Comparison of ENCODE assay signal across 1 cellular context in the genomic region with DNA sequence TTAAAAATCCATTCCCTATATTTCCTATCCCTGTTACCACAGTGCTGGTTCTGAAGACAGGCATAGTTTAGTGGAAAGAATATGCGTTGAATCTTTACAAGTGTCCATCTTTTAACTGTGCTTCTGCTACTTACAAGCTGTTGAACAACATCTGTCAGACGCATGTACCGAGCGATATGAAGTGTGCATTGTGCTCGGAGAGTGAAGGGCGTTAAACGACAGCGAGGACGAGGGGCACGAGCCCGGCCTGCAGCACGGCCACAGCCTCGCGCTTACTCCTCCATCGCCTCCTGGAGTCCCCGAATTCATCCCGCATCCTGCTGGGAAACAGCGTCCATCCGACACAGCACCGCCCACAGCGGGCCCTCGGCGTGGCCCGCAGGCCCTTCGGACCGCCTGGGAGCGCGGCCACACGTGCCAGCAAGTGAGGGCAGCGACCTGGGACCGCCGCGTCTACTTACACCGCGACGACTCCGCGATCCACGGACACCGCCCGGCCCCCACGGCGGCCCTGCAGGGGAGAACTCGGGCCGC.
TF ChIP-seq lines count a peak whose summit lies in the region.

No MANE protein-coding gene starts in this region.

TF ChIP-seq in K562, 482 proteins besides CTCF, POLR2A, EP300 and RAD21:
- TF ChIP-seq, protein P1, sequence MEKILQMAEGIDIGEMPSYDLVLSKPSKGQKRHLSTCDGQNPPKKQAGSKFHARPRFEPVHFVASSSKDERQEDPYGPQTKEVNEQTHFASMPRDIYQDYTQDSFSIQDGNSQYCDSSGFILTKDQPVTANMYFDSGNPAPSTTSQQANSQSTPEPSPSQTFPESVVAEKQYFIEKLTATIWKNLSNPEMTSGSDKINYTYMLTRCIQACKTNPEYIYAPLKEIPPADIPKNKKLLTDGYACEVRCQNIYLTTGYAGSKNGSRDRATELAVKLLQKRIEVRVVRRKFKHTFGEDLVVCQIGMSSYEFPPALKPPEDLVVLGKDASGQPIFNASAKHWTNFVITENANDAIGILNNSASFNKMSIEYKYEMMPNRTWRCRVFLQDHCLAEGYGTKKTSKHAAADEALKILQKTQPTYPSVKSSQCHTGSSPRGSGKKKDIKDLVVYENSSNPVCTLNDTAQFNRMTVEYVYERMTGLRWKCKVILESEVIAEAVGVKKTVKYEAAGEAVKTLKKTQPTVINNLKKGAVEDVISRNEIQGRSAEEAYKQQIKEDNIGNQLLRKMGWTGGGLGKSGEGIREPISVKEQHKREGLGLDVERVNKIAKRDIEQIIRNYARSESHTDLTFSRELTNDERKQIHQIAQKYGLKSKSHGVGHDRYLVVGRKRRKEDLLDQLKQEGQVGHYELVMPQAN (IDR thresholded peaks at IDR 0.05; ENCODE audit: borderline replicate concordance): peak; percentile 36; the same call in 1 of the 2 replicates
- TF ChIP-seq MTF1 (CRISPR knock-in tag; IDR thresholded peaks at IDR 0.05; ENCODE audit: borderline replicate concordance) (no peak), OTX1 (CRISPR knock-in tag; IDR thresholded peaks at IDR 0.05) (no peak), SAP30 (IDR thresholded peaks at IDR 0.05; ENCODE audit: borderline replicate concordance, insufficient read depth, low read depth, low read length, poor library complexity, severe bottlenecking) (peak; percentile 43), IRF2 (CRISPR knock-in tag; IDR thresholded peaks at IDR 0.05) (peak; percentile 65; the same call in 1 of the 2 replicates), TGIF2 (CRISPR knock-in tag; IDR thresholded peaks at IDR 0.05) (peak; percentile 67; the same call in 1 of the 2 replicates), BHLHE40 (IDR thresholded peaks at IDR 0.05; ENCODE audit: low read length) (0 out of 2 replicates have a peak, but pooled peaks have one; percentile 43)
- TF ChIP-seq, protein P2, sequence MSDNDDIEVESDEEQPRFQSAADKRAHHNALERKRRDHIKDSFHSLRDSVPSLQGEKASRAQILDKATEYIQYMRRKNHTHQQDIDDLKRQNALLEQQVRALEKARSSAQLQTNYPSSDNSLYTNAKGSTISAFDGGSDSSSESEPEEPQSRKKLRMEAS (CRISPR knock-in tag; IDR thresholded peaks at IDR 0.05): peak; percentile 84
- TF ChIP-seq, protein P3, sequence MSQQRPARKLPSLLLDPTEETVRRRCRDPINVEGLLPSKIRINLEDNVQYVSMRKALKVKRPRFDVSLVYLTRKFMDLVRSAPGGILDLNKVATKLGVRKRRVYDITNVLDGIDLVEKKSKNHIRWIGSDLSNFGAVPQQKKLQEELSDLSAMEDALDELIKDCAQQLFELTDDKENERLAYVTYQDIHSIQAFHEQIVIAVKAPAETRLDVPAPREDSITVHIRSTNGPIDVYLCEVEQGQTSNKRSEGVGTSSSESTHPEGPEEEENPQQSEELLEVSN (IDR thresholded peaks at IDR 0.05; ENCODE audit: borderline replicate concordance in 1 of 2, extremely low read depth in 1 of 2, insufficient read depth in 1 of 2, insufficient read length in 1 of 2, low read depth in 1 of 2, low read length in 1 of 2, poor library complexity in 1 of 2, severe bottlenecking in 1 of 2): peak; percentile 24 to 40
- TF ChIP-seq, protein P4, sequence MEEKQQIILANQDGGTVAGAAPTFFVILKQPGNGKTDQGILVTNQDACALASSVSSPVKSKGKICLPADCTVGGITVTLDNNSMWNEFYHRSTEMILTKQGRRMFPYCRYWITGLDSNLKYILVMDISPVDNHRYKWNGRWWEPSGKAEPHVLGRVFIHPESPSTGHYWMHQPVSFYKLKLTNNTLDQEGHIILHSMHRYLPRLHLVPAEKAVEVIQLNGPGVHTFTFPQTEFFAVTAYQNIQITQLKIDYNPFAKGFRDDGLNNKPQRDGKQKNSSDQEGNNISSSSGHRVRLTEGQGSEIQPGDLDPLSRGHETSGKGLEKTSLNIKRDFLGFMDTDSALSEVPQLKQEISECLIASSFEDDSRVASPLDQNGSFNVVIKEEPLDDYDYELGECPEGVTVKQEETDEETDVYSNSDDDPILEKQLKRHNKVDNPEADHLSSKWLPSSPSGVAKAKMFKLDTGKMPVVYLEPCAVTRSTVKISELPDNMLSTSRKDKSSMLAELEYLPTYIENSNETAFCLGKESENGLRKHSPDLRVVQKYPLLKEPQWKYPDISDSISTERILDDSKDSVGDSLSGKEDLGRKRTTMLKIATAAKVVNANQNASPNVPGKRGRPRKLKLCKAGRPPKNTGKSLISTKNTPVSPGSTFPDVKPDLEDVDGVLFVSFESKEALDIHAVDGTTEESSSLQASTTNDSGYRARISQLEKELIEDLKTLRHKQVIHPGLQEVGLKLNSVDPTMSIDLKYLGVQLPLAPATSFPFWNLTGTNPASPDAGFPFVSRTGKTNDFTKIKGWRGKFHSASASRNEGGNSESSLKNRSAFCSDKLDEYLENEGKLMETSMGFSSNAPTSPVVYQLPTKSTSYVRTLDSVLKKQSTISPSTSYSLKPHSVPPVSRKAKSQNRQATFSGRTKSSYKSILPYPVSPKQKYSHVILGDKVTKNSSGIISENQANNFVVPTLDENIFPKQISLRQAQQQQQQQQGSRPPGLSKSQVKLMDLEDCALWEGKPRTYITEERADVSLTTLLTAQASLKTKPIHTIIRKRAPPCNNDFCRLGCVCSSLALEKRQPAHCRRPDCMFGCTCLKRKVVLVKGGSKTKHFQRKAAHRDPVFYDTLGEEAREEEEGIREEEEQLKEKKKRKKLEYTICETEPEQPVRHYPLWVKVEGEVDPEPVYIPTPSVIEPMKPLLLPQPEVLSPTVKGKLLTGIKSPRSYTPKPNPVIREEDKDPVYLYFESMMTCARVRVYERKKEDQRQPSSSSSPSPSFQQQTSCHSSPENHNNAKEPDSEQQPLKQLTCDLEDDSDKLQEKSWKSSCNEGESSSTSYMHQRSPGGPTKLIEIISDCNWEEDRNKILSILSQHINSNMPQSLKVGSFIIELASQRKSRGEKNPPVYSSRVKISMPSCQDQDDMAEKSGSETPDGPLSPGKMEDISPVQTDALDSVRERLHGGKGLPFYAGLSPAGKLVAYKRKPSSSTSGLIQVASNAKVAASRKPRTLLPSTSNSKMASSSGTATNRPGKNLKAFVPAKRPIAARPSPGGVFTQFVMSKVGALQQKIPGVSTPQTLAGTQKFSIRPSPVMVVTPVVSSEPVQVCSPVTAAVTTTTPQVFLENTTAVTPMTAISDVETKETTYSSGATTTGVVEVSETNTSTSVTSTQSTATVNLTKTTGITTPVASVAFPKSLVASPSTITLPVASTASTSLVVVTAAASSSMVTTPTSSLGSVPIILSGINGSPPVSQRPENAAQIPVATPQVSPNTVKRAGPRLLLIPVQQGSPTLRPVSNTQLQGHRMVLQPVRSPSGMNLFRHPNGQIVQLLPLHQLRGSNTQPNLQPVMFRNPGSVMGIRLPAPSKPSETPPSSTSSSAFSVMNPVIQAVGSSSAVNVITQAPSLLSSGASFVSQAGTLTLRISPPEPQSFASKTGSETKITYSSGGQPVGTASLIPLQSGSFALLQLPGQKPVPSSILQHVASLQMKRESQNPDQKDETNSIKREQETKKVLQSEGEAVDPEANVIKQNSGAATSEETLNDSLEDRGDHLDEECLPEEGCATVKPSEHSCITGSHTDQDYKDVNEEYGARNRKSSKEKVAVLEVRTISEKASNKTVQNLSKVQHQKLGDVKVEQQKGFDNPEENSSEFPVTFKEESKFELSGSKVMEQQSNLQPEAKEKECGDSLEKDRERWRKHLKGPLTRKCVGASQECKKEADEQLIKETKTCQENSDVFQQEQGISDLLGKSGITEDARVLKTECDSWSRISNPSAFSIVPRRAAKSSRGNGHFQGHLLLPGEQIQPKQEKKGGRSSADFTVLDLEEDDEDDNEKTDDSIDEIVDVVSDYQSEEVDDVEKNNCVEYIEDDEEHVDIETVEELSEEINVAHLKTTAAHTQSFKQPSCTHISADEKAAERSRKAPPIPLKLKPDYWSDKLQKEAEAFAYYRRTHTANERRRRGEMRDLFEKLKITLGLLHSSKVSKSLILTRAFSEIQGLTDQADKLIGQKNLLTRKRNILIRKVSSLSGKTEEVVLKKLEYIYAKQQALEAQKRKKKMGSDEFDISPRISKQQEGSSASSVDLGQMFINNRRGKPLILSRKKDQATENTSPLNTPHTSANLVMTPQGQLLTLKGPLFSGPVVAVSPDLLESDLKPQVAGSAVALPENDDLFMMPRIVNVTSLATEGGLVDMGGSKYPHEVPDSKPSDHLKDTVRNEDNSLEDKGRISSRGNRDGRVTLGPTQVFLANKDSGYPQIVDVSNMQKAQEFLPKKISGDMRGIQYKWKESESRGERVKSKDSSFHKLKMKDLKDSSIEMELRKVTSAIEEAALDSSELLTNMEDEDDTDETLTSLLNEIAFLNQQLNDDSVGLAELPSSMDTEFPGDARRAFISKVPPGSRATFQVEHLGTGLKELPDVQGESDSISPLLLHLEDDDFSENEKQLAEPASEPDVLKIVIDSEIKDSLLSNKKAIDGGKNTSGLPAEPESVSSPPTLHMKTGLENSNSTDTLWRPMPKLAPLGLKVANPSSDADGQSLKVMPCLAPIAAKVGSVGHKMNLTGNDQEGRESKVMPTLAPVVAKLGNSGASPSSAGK (IDR thresholded peaks at IDR 0.05): peak; percentile 41
- TF ChIP-seq, protein P5, sequence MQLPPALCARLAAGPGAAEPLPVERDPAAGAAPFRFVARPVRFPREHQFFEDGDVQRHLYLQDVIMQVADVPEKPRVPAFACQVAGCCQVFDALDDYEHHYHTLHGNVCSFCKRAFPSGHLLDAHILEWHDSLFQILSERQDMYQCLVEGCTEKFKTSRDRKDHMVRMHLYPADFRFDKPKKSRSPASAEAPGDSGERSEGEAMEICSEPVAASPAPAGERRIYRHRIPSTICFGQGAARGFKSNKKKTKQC (CRISPR knock-in tag; IDR thresholded peaks at IDR 0.05): 0 out of 2 replicates have a peak, but pooled peaks have one; percentile 24
- TF ChIP-seq, protein P6, sequence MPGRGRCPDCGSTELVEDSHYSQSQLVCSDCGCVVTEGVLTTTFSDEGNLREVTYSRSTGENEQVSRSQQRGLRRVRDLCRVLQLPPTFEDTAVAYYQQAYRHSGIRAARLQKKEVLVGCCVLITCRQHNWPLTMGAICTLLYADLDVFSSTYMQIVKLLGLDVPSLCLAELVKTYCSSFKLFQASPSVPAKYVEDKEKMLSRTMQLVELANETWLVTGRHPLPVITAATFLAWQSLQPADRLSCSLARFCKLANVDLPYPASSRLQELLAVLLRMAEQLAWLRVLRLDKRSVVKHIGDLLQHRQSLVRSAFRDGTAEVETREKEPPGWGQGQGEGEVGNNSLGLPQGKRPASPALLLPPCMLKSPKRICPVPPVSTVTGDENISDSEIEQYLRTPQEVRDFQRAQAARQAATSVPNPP (IDR thresholded peaks at IDR 0.05; ENCODE audit: borderline replicate concordance, insufficient read depth, insufficient read length): no peak
